Comparison of ENCODE assay signal across 20 cellular contexts in the genomic region with DNA sequence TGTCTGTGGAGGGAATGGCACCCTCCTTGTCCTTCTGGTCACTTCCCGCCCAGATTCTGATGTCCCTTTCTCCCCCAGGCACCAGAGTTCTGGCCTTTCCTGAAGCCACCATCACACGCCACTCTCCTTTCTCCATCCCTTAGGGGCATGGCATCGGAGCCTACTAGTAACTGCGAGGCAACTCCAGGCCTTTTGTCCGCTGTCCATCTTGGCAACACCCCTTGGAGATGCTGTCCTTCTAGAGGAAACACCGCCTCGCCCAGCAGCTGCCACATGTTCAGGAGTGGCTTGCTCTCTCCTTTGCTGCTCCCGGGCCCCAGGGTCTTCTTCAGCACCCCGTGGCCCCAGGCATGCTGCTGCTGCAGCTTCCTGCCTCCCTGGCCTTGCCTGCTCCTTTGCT.
"Had no signal": no experiment of that assay in that cellular context is flagged by ENCODE, and none has a peak within 500 bp of the region (broad histone marks: within the 10 kb centered on the region; RNA-seq: fewer than 3 reads in every experiment).

No MANE protein-coding gene starts in this region.

- H3K27ac ChIP-seq: dorsolateral prefrontal cortex, neural progenitor cell, parathyroid adenoma, prostate gland, right lobe of liver, spleen, testis, tibial nerve had no signal

- H3K9me3 ChIP-seq: mucosa of descending colon, prostate gland, right lobe of liver, testis, tibial nerve had no signal

- H3K27me3 ChIP-seq: neural progenitor cell, right lobe of liver, testis, tibial nerve had no signal

- H3K4me1 ChIP-seq: parathyroid adenoma, prostate gland, right lobe of liver, spleen, testis, tibial nerve had no signal

- DNase-seq: cortex of kidney; dorsolateral prefrontal cortex; effector CD8-positive, alpha-beta T cell; hippocampal formation; kidney glomerular epithelial cell; mucosa of descending colon; natural killer cell; occipital lobe; right lobe of liver; spleen; stimulated activated CD4-positive, alpha-beta T cell treated with anti-CD3 and anti-CD28 coated beads, Interleukin-15, amount 100 ng/mL, for 24 hours; stimulated activated CD4-positive, alpha-beta T cell treated with anti-CD3 and anti-CD28 coated beads, Interleukin-1b, Interleukin-23, amount 100 ng/mL, for 48 hours; stimulated activated CD4-positive, alpha-beta T cell treated with anti-CD3 and anti-CD28 coated beads, Interleukin-4, amount 100 ng/mL, for 24 hours; stimulated activated naive B cell treated with anti-CD40 and anti-IgM and Interleukin-4, amounts not matched to agents 10 μg/mL and 1 μg/mL and 100 μg/mL, for 72 hours; stimulated activated naive CD8-positive, alpha-beta T cell treated with anti-CD3 and anti-CD28 coated beads, Interleukin-15, amount 100 ng/mL, for 72 hours; testis had no signal

- H3K36me3 Mint-ChIP-seq: natural killer cell; neural progenitor cell; stimulated activated naive B cell treated with anti-CD40 and anti-IgM and Interleukin-4, amounts not matched to agents 10 μg/mL and 1 μg/mL and 100 μg/mL, for 72 hours had no signal

- H3K27ac Mint-ChIP-seq: natural killer cell; stimulated activated naive B cell treated with anti-CD40 and anti-IgM and Interleukin-4, amounts not matched to agents 10 μg/mL and 1 μg/mL and 100 μg/mL, for 72 hours had no signal

- ATAC-seq: mucosa of descending colon; natural killer cell; right lobe of liver; stimulated activated naive B cell treated with anti-CD40 and anti-IgM and Interleukin-4, amounts not matched to agents 10 μg/mL and 1 μg/mL and 100 μg/mL, for 72 hours; stimulated activated naive CD8-positive, alpha-beta T cell treated with anti-CD3 and anti-CD28 coated beads, Interleukin-15, amount 100 ng/mL, for 72 hours had no signal

- H3K4me1 Mint-ChIP-seq: natural killer cell; stimulated activated naive B cell treated with anti-CD40 and anti-IgM and Interleukin-4, amounts not matched to agents 10 μg/mL and 1 μg/mL and 100 μg/mL, for 72 hours; stimulated activated naive CD8-positive, alpha-beta T cell treated with anti-CD3 and anti-CD28 coated beads, Interleukin-15, amount 100 ng/mL, for 72 hours had no signal

- H3K4me2 ChIP-seq: neural progenitor cell had no signal

- H3K4me3 ChIP-seq: dorsolateral prefrontal cortex, mucosa of descending colon, neural progenitor cell, prostate gland, right lobe of liver, spleen, testis, tibial nerve had no signal

- H3K4me3 Mint-ChIP-seq: natural killer cell; neural progenitor cell; stimulated activated naive B cell treated with anti-CD40 and anti-IgM and Interleukin-4, amounts not matched to agents 10 μg/mL and 1 μg/mL and 100 μg/mL, for 72 hours; stimulated activated naive CD8-positive, alpha-beta T cell treated with anti-CD3 and anti-CD28 coated beads, Interleukin-15, amount 100 ng/mL, for 72 hours had no signal

- H3K9ac ChIP-seq: neural progenitor cell, parathyroid adenoma had no signal

- H2AFZ ChIP-seq: neural progenitor cell, parathyroid adenoma had no signal

- H3K9me3 Mint-ChIP-seq: neural progenitor cell; stimulated activated naive CD8-positive, alpha-beta T cell treated with anti-CD3 and anti-CD28 coated beads, Interleukin-15, amount 100 ng/mL, for 72 hours had no signal

- H3K36me3 ChIP-seq: neural progenitor cell, prostate gland, right lobe of liver, spleen, tibial nerve had no signal
